Comparison of ENCODE assay signal across 30 cellular contexts in the genomic region with DNA sequence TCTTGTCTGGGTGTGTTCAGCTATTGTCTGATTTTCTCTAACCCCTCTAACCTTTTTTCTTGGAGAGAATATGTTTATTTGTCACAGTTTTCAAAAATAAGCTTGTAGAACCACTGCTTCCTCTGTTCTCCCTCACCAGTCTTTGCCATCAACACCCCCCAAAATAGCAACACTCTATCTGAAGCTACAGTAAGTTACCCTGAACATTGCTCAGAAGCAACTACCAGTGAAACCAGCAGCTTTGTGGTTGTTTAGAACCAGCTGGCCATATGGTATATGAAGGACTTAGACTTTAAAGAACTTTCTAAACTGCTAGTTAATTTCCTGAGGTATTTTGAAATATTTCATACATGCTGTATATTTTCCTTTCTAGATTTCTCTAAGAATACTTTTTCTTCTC.
"Had no signal": no experiment of that assay in that cellular context is flagged by ENCODE, and none has a peak within 500 bp of the region (broad histone marks: within the 10 kb centered on the region; RNA-seq: fewer than 3 reads in every experiment).

No MANE protein-coding gene starts in this region.

- H3K36me3 Mint-ChIP-seq: natural killer cell, neural progenitor cell, type B pancreatic cell had no signal

- H2AFZ ChIP-seq: neural progenitor cell had no signal

- DNase-seq: hippocampal formation; kidney; left colon; left lung; lower lobe of right lung; mammary epithelial cell; mesenchymal stem cell; natural killer cell; nephron progenitor cell; occipital lobe; pancreas; posterior cingulate gyrus; retina; right cardiac atrium; sigmoid colon; small intestine; stimulated activated CD4-positive, alpha-beta T cell treated with anti-CD3 and anti-CD28 coated beads, Interleukin-1b, Interleukin-23, amount 100 ng/mL, for 48 hours; stimulated activated CD4-positive, alpha-beta T cell treated with anti-CD3 and anti-CD28 coated beads, Interleukin-2, amount 100 ng/mL, for 48 hours; stimulated activated CD4-positive, alpha-beta T cell treated with anti-CD3 and anti-CD28 coated beads, Interleukin-4, amount 100 ng/mL, for 4 hours; stimulated activated CD8-positive, alpha-beta memory T cell treated with anti-CD3 and anti-CD28 coated beads, Interleukin-4, amount 100 ng/mL, for 48 hours; stimulated activated naive CD4-positive, alpha-beta T cell treated with Interleukin-2 at 50 U/mL for 16 hours; stimulated activated naive CD8-positive, alpha-beta T cell treated with anti-CD3 and anti-CD28 coated beads, Interleukin-15, amount 100 ng/mL, for 72 hours; substantia nigra; uterus had no signal

- H3K27ac ChIP-seq: left lung, lower lobe of right lung, neural progenitor cell, neutrophil, pancreas, prostate gland, sigmoid colon, tibial nerve, uterus had no signal

- H3K4me1 ChIP-seq: left lung, lower lobe of right lung, pancreas, prostate gland, sigmoid colon, uterus had no signal

- ATAC-seq: left colon; left lung; natural killer cell; pancreas; right cardiac atrium; stimulated activated memory B cell treated with anti-CD40 and anti-IgM and Interleukin-4, amounts not matched to agents 10 μg/mL and 1 μg/mL and 100 μg/mL, for 72 hours; stimulated activated naive CD8-positive, alpha-beta T cell treated with anti-CD3 and anti-CD28 coated beads, Interleukin-15, amount 100 ng/mL, for 72 hours had no signal

- H3K4me1 Mint-ChIP-seq: natural killer cell; nephron progenitor cell; neural progenitor cell; stimulated activated naive CD8-positive, alpha-beta T cell treated with anti-CD3 and anti-CD28 coated beads, Interleukin-15, amount 100 ng/mL, for 72 hours had no signal

- H3K9ac ChIP-seq: neural progenitor cell had no signal

- H3K4me3 ChIP-seq: left lung, lower lobe of right lung, neural progenitor cell, pancreas, prostate gland, sigmoid colon, tibial nerve, uterus had no signal

- H3K27me3 ChIP-seq: left lung, neural progenitor cell, neutrophil, pancreas, sigmoid colon, tibial nerve, uterus had no signal

- H3K27me3 Mint-ChIP-seq: stimulated activated memory B cell treated with anti-CD40 and anti-IgM and Interleukin-4, amounts not matched to agents 10 μg/mL and 1 μg/mL and 100 μg/mL, for 72 hours; stimulated activated naive CD8-positive, alpha-beta T cell treated with anti-CD3 and anti-CD28 coated beads, Interleukin-15, amount 100 ng/mL, for 72 hours; type B pancreatic cell had no signal

- H3K4me2 ChIP-seq: neural progenitor cell had no signal

- H3K9me3 Mint-ChIP-seq: nephron progenitor cell; neural progenitor cell; stimulated activated memory B cell treated with anti-CD40 and anti-IgM and Interleukin-4, amounts not matched to agents 10 μg/mL and 1 μg/mL and 100 μg/mL, for 72 hours; stimulated activated naive CD8-positive, alpha-beta T cell treated with anti-CD3 and anti-CD28 coated beads, Interleukin-15, amount 100 ng/mL, for 72 hours; type B pancreatic cell had no signal

- H3K9me3 ChIP-seq: left lung, lower lobe of right lung, neutrophil, pancreas, prostate gland, sigmoid colon, tibial nerve, uterus had no signal

- H3K27ac Mint-ChIP-seq: natural killer cell; nephron progenitor cell; stimulated activated memory B cell treated with anti-CD40 and anti-IgM and Interleukin-4, amounts not matched to agents 10 μg/mL and 1 μg/mL and 100 μg/mL, for 72 hours; stimulated activated naive CD8-positive, alpha-beta T cell treated with anti-CD3 and anti-CD28 coated beads, Interleukin-15, amount 100 ng/mL, for 72 hours; type B pancreatic cell had no signal

- H3K4me3 Mint-ChIP-seq: natural killer cell; nephron progenitor cell; neural progenitor cell; stimulated activated memory B cell treated with anti-CD40 and anti-IgM and Interleukin-4, amounts not matched to agents 10 μg/mL and 1 μg/mL and 100 μg/mL, for 72 hours; stimulated activated naive CD8-positive, alpha-beta T cell treated with anti-CD3 and anti-CD28 coated beads, Interleukin-15, amount 100 ng/mL, for 72 hours; type B pancreatic cell had no signal

- H3K36me3 ChIP-seq: left lung, lower lobe of right lung, neural progenitor cell, neutrophil, pancreas, prostate gland, sigmoid colon, tibial nerve, uterus had no signal
